Comparison of ENCODE assay signal across 1 cellular context in genomic region chr19:8513687-8514504, GRCh38.
TF ChIP-seq lines count a peak whose summit lies in the region.

Gene ZNF414, minus strand, starts transcription at chr19:8514167. Its CDS starts 121 bp downstream, at chr19:8514046.

TF ChIP-seq in HepG2, 621 proteins besides CTCF, POLR2A, EP300 and RAD21 (continued from another document and continues in another):
- TF ChIP-seq CBFB (CRISPR knock-in tag; IDR thresholded peaks at IDR 0.05) (peak; percentile 33; the same call in 1 of the 2 replicates), ZNF12 (CRISPR knock-in tag; IDR thresholded peaks at IDR 0.05) (peak; percentile 10; the same call in 1 of the 2 replicates), CEBPB (IDR thresholded peaks at IDR 0.05; ENCODE audit: borderline replicate concordance, low read depth, low read length) (peak; percentile 67; the same call in 1 of the 2 replicates), SATB2 (CRISPR knock-in tag; IDR thresholded peaks at IDR 0.05) (0 out of 2 replicates have a peak, but pooled peaks have one; percentile 15), MED1 (CRISPR knock-in tag; IDR thresholded peaks at IDR 0.05) (peak; percentile 28), NRL (CRISPR knock-in tag; IDR thresholded peaks at IDR 0.05; ENCODE audit: borderline replicate concordance) (no peak), PBX2 (CRISPR knock-in tag; IDR thresholded peaks at IDR 0.05) (0 out of 2 replicates have a peak, but pooled peaks have one; percentile 36), ZBTB1 (CRISPR knock-in tag; IDR thresholded peaks at IDR 0.05; ENCODE audit: borderline replicate concordance) (no peak), TRAFD1 (CRISPR knock-in tag; IDR thresholded peaks at IDR 0.05; ENCODE audit: borderline replicate concordance) (no peak), PAX8 (CRISPR knock-in tag; IDR thresholded peaks at IDR 0.05; ENCODE audit: borderline replicate concordance) (no peak), JUN (CRISPR knock-in tag; IDR thresholded peaks at IDR 0.05) (0 out of 2 replicates have a peak, but pooled peaks have one; percentile 62), THRA (CRISPR knock-in tag; IDR thresholded peaks at IDR 0.05; ENCODE audit: borderline replicate concordance) (peak; percentile 61; the same call in 1 of the 2 replicates), GATA4 (IDR thresholded peaks at IDR 0.05; ENCODE audit: borderline replicate concordance, low read depth) (peak; percentile 44; the same call in 1 of the 2 replicates), PTBP1 (IDR thresholded peaks at IDR 0.05; ENCODE audit: low read depth, low read length, poor library complexity, severe bottlenecking) (no peak), ELF3 (CRISPR knock-in tag; IDR thresholded peaks at IDR 0.05) (0 out of 2 replicates have a peak, but pooled peaks have one; percentile 20), ZNF564 (CRISPR knock-in tag; IDR thresholded peaks at IDR 0.05) (no peak), YY1 (IDR thresholded peaks at IDR 0.05; ENCODE audit: insufficient read depth, insufficient replicate concordance, low read depth, low read length) (peak; percentile 94), RBFOX2 (IDR thresholded peaks at IDR 0.05; ENCODE audit: low read depth, low read length) (peak; percentile 96), SNAI1 (CRISPR knock-in tag; IDR thresholded peaks at IDR 0.05; ENCODE audit: borderline replicate concordance) (no peak), SNAPC4 (CRISPR knock-in tag; IDR thresholded peaks at IDR 0.05) (no peak), PHF5A (CRISPR knock-in tag; IDR thresholded peaks at IDR 0.05; ENCODE audit: low read depth, unreplicated experiment) (no peak), SIX4 (CRISPR knock-in tag; IDR thresholded peaks at IDR 0.05) (no peak), THAP11 (CRISPR knock-in tag; IDR thresholded peaks at IDR 0.05) (peak; percentile 84), ZNF230 (CRISPR knock-in tag; IDR thresholded peaks at IDR 0.05) (peak; percentile 75; the same call in 1 of the 2 replicates), MTA1 (CRISPR knock-in tag; IDR thresholded peaks at IDR 0.05; ENCODE audit: borderline replicate concordance) (no peak; the same call in 1 of the 2 replicates), BHLHE40 (IDR thresholded peaks at IDR 0.05; ENCODE audit: low read length) (no peak), ZNF274 (CRISPR knock-in tag; IDR thresholded peaks at IDR 0.05) (0 out of 2 replicates have a peak, but pooled peaks have one; percentile 70), NFAT5 (CRISPR knock-in tag; IDR thresholded peaks at IDR 0.05) (no peak)
- TF ChIP-seq, protein P1, sequence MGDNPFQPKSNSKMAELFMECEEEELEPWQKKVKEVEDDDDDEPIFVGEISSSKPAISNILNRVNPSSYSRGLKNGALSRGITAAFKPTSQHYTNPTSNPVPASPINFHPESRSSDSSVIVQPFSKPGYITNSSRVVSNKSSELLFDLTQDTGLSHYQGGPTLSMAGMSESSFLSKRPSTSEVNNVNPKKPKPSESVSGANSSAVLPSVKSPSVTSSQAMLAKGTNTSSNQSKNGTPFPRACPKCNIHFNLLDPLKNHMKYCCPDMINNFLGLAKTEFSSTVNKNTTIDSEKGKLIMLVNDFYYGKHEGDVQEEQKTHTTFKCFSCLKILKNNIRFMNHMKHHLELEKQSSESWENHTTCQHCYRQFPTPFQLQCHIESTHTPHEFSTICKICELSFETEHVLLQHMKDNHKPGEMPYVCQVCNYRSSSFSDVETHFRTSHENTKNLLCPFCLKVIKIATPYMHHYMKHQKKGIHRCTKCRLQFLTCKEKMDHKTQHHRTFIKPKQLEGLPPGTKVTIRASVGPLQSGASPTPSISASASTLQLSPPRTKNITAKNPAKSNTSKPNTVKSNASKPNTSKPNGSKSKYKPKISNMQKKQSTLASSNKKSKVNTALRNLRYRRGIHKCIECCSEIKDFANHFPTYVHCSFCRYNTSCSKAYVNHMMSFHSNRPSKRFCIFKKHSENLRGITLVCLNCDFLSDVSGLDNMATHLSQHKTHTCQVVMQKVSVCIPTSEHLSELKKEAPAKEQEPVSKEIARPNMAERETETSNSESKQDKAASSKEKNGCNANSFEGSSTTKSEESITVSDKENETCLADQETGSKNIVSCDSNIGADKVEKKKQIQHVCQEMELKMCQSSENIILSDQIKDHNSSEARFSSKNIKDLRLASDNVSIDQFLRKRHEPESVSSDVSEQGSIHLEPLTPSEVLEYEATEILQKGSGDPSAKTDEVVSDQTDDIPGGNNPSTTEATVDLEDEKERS (CRISPR knock-in tag; IDR thresholded peaks at IDR 0.05): peak; percentile 18; the same call in 1 of the 2 replicates
- TF ChIP-seq, protein P2, sequence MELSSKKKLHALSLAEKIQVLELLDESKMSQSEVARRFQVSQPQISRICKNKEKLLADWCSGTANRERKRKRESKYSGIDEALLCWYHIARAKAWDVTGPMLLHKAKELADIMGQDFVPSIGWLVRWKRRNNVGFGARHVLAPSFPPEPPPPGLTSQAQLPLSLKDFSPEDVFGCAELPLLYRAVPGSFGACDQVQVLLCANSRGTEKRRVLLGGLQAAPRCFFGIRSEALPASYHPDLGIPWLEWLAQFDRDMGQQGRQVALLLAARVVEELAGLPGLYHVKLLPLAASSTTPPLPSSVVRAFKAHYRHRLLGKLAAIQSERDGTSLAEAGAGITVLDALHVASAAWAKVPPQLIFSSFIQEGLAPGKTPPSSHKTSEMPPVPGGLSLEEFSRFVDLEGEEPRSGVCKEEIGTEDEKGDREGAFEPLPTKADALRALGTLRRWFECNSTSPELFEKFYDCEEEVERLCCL (CRISPR knock-in tag; IDR thresholded peaks at IDR 0.05; ENCODE audit: borderline replicate concordance): no peak
- TF ChIP-seq, protein P3, sequence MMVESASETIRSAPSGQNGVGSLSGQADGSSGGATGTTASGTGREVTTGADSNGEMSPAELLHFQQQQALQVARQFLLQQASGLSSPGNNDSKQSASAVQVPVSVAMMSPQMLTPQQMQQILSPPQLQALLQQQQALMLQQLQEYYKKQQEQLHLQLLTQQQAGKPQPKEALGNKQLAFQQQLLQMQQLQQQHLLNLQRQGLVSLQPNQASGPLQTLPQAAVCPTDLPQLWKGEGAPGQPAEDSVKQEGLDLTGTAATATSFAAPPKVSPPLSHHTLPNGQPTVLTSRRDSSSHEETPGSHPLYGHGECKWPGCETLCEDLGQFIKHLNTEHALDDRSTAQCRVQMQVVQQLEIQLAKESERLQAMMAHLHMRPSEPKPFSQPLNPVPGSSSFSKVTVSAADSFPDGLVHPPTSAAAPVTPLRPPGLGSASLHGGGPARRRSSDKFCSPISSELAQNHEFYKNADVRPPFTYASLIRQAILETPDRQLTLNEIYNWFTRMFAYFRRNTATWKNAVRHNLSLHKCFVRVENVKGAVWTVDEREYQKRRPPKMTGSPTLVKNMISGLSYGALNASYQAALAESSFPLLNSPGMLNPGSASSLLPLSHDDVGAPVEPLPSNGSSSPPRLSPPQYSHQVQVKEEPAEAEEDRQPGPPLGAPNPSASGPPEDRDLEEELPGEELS (CRISPR knock-in tag; IDR thresholded peaks at IDR 0.05): no peak
- TF ChIP-seq, protein P4, sequence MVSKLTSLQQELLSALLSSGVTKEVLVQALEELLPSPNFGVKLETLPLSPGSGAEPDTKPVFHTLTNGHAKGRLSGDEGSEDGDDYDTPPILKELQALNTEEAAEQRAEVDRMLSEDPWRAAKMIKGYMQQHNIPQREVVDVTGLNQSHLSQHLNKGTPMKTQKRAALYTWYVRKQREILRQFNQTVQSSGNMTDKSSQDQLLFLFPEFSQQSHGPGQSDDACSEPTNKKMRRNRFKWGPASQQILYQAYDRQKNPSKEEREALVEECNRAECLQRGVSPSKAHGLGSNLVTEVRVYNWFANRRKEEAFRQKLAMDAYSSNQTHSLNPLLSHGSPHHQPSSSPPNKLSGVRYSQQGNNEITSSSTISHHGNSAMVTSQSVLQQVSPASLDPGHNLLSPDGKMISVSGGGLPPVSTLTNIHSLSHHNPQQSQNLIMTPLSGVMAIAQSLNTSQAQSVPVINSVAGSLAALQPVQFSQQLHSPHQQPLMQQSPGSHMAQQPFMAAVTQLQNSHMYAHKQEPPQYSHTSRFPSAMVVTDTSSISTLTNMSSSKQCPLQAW (CRISPR knock-in tag; IDR thresholded peaks at IDR 0.05): peak; percentile 50
